Comparison of ENCODE assay signal across 23 cellular contexts in genomic region chr16:84656557-84657130, GRCh38. TPM values are rescaled to one million over a fixed set of nuclear protein-coding genes. Genes with fewer than 3 reads are reported as not detected.
DNase-seq lines count a peak whose midpoint lies in the region; ATAC-seq, FAIRE-seq and TF ChIP-seq lines count a peak whose summit lies in the region.
"Had no signal": no experiment of that assay in that cellular context is flagged by ENCODE, and none has a peak within 500 bp of the region (broad histone marks: within the 10 kb centered on the region; RNA-seq: fewer than 3 reads in every experiment).

No MANE protein-coding gene starts in this region.

- ATAC-seq in T-helper 17 cell (peak; percentile 28), GM12878 (peak; percentile 41; the same call in 2 of the 3 replicates), foreskin keratinocyte (no peak), GM21529 (IDR thresholded peaks at IDR 0.05; ENCODE audit: unreplicated experiment) (no peak)
- no peak for ATAC-seq in stimulated activated naive CD8-positive, alpha-beta T cell treated with anti-CD3 and anti-CD28 coated beads, Interleukin-15, amount 100 ng/mL, for 72 hours
- ATAC-seq: gastrocnemius medialis, natural killer cell, pancreas had no signal

- no peak for FAIRE-seq in GM12878 (lab: Jason Lieb, UNC)
- FAIRE-seq: astrocyte, pancreas had no signal

- H3K9me3 ChIP-seq in T-helper 17 cell (ENCODE audit: control insufficient read depth, low read length, poor library complexity, severe bottlenecking) (no peaks in the 10 kb centered on the region), GM12878 (replicated peaks; ENCODE audit: control insufficient read depth, insufficient read depth, low read length) (no peaks in the 10 kb centered on the region)
- H3K9me3 ChIP-seq: gastrocnemius medialis, pancreas, thoracic aorta had no signal

- H3K27ac Mint-ChIP-seq in activated naive CD4-positive, alpha-beta T cell treated with anti-CD3 and anti-CD28 coated beads, Interleukin-2, amount 10 ng/mL, durations not matched to agents 7 days and 5 days: peak overlapping the region; percentile 68
- H3K27ac Mint-ChIP-seq in T-helper 17 cell: peak overlapping the region; percentile 62
- H3K27ac Mint-ChIP-seq in stimulated activated naive CD8-positive, alpha-beta T cell treated with anti-CD3 and anti-CD28 coated beads, Interleukin-15, amount 100 ng/mL, for 72 hours: peak overlapping the region; percentile 74 to 94
- H3K27ac Mint-ChIP-seq: natural killer cell had no signal

- peaks cover 83% of the 10 kb centered on the region for H3K36me3 Mint-ChIP-seq in activated naive CD4-positive, alpha-beta T cell treated with anti-CD3 and anti-CD28 coated beads, Interleukin-2, amount 10 ng/mL, durations not matched to agents 7 days and 5 days
- peaks cover 2% of the 10 kb centered on the region for H3K36me3 Mint-ChIP-seq in T-helper 17 cell (ENCODE audit: low read depth)
- H3K36me3 Mint-ChIP-seq: natural killer cell had no signal

- TF ChIP-seq CTCF in GM12878 (IDR thresholded peaks at IDR 0.05 in 2 of 3, conservative IDR thresholded peaks at IDR 0.05 in 1 of 3; ENCODE audit: control insufficient read depth in 2 of 3, extremely low read depth in 1 of 3, insufficient read depth in 1 of 3, low read depth in 3 of 3, low read length in 3 of 3) (no peak), brain microvascular endothelial cell (IDR thresholded peaks at IDR 0.05; ENCODE audit: low read depth, low read length, missing control alignments) (no peak), foreskin keratinocyte (conservative IDR thresholded peaks at IDR 0.05) (no peak)

- in situ Hi-C loops in GM12878 (cut with MboI): no loop called here
- in situ Hi-C loops in brain microvascular endothelial cell (cut with HindIII; ENCODE audit: low pct_ligation_motif_present, low sequenced_read_pairs): no loop called here

- BruUV-seq in GM12878 (replicated peaks; lab: Mats Ljungman, UMichigan): no TSS peak

- POLR2A ChIA-PET in GM12878 (lab: Charles Lee): interaction anchor here (0.7 kb wide), 1 partner anchor 8 kb away, joined by 3 read pairs; the partner anchor contains the start of gene KLHL36

- H3K4me1 Mint-ChIP-seq in activated naive CD4-positive, alpha-beta T cell treated with anti-CD3 and anti-CD28 coated beads, Interleukin-2, amount 10 ng/mL, durations not matched to agents 7 days and 5 days: peaks cover 82% of the 10 kb centered on the region
- H3K4me1 Mint-ChIP-seq in T-helper 17 cell: peaks cover 39% of the 10 kb centered on the region
- peaks cover 86% of the 10 kb centered on the region for H3K4me1 Mint-ChIP-seq in stimulated activated naive CD8-positive, alpha-beta T cell treated with anti-CD3 and anti-CD28 coated beads, Interleukin-15, amount 100 ng/mL, for 72 hours

- H3K27me3 Mint-ChIP-seq in activated naive CD4-positive, alpha-beta T cell treated with anti-CD3 and anti-CD28 coated beads, Interleukin-2, amount 10 ng/mL, durations not matched to agents 7 days and 5 days: no peaks in the 10 kb centered on the region
- no peaks in the 10 kb centered on the region for H3K27me3 Mint-ChIP-seq in T-helper 17 cell
- no peaks in the 10 kb centered on the region for H3K27me3 Mint-ChIP-seq in stimulated activated naive CD8-positive, alpha-beta T cell treated with anti-CD3 and anti-CD28 coated beads, Interleukin-15, amount 100 ng/mL, for 72 hours

- intact Hi-C loops in GM12878 (cut with micrococcal nuclease; ENCODE audit: unreplicated experiment): no loop called here

- WGBS in GM12878 (ENCODE audit: insufficient coverage, insufficient replicate concordance, low lambda C conversion rate, missing lambda C conversion rate): 85% methylated on average over 28 of the region's 28 CpGs

- H3K79me2 ChIP-seq in GM12878 (ENCODE audit: control insufficient read depth, insufficient read depth, low read length): peaks cover 3% of the 10 kb centered on the region

- H3K4me3 ChIP-seq in GM12878 (no peak overlapping the region), brain microvascular endothelial cell (ENCODE audit: low read depth, low read length) (no peak overlapping the region)
- H3K4me3 ChIP-seq: gastrocnemius medialis, GM23248, pancreas, thoracic aorta had no signal

- H3K9me3 Mint-ChIP-seq in activated naive CD4-positive, alpha-beta T cell treated with anti-CD3 and anti-CD28 coated beads, Interleukin-2, amount 10 ng/mL, durations not matched to agents 7 days and 5 days: no peaks in the 10 kb centered on the region
- no peaks in the 10 kb centered on the region for H3K9me3 Mint-ChIP-seq in stimulated activated naive CD8-positive, alpha-beta T cell treated with anti-CD3 and anti-CD28 coated beads, Interleukin-15, amount 100 ng/mL, for 72 hours
- H3K9me3 Mint-ChIP-seq: natural killer cell had no signal

- H3K4me3 Mint-ChIP-seq in activated naive CD4-positive, alpha-beta T cell treated with anti-CD3 and anti-CD28 coated beads, Interleukin-2, amount 10 ng/mL, durations not matched to agents 7 days and 5 days: no peak overlapping the region
- peak overlapping the region; percentile 63 for H3K4me3 Mint-ChIP-seq in T-helper 17 cell
- H3K4me3 Mint-ChIP-seq in stimulated activated naive CD8-positive, alpha-beta T cell treated with anti-CD3 and anti-CD28 coated beads, Interleukin-15, amount 100 ng/mL, for 72 hours: peak overlapping the region; percentile 22 to 36
- H3K4me3 Mint-ChIP-seq: natural killer cell had no signal

- CTCF ChIA-PET in activated naive CD4-positive, alpha-beta T cell treated with anti-CD3 and anti-CD28 coated beads, Interleukin-2, amount 10 ng/mL, durations not matched to agents 7 days and 5 days (lab: Charles Lee): interaction anchor here (0.6 to 1.4 kb wide), 2 partner anchors 69 to 104 kb away, joined by 4 to 6 read pairs; no protein-coding TSS in a partner anchor
- CTCF ChIA-PET in GM12878 (lab: Yijun Ruan, JAX): interaction anchor here (1.4 kb wide), 1 partner anchor 68 kb away, joined by 4 read pairs; no protein-coding TSS in a partner anchor

- SMC1A ChIA-PET in GM12878 (lab: Charles Lee; ENCODE audit: uncharacterized antibody, unreplicated experiment): no interaction called here

- DNase-seq in activated naive CD4-positive, alpha-beta T cell treated with anti-CD3 and anti-CD28 coated beads, Interleukin-2, amount 10 ng/mL, durations not matched to agents 7 days and 5 days: no peak
- DNase-seq in activated naive CD4-positive, alpha-beta T cell treated with Interleukin-2 at 50 U/mL for 16 hours: no peak
- no peak for DNase-seq in T-helper 17 cell
- no peak for DNase-seq in GM12878 (ENCODE audit: low read depth, low spot score)
- no peak for DNase-seq in stimulated activated naive CD8-positive, alpha-beta T cell treated with anti-CD3 and anti-CD28 coated beads, Interleukin-15, amount 100 ng/mL, for 72 hours
- DNase-seq in brain microvascular endothelial cell: no peak
- no peak for DNase-seq in foreskin keratinocyte
- DNase-seq: activated CD4-positive, alpha-beta T cell treated with anti-CD3 and anti-CD28 coated beads, Interleukin-2, amount 50 U/mL, for 4 hours; cerebellar nuclear complex; erythroblast; gastrocnemius medialis; GM23248; KBM-7; mesendoderm; natural killer cell; pancreas; right cardiac atrium; Right ventricle myocardium superior; stimulated activated CD4-positive, alpha-beta T cell treated with anti-CD3 and anti-CD28 coated beads, Interleukin-15, amount 100 ng/mL, for 24 hours; SW 1271 had no signal

- no peak for TF ChIP-seq POLR2A in GM12878 (IDR thresholded peaks at IDR 0.05; ENCODE audit: low read depth, low read length)

- peaks cover 3% of the 10 kb centered on the region for H3K4me1 ChIP-seq in GM12878 (ENCODE audit: control insufficient read depth, insufficient read depth, low read length)
- no peaks in the 10 kb centered on the region for H3K4me1 ChIP-seq in foreskin keratinocyte
- H3K4me1 ChIP-seq: gastrocnemius medialis, pancreas had no signal

- no peak overlapping the region for H3K4me2 ChIP-seq in GM12878 (ENCODE audit: control insufficient read depth, insufficient read depth)

- H2AFZ ChIP-seq in GM12878 (ENCODE audit: control insufficient read depth, low read depth, low read length): no peak overlapping the region; the same call in 1 of the 2 replicates
- H2AFZ ChIP-seq: GM23248 had no signal

- no peak overlapping the region for H3K27ac ChIP-seq in GM12878 (ENCODE audit: control insufficient read depth, insufficient read depth)
- H3K27ac ChIP-seq in brain microvascular endothelial cell: no peak overlapping the region
- no peak overlapping the region for H3K27ac ChIP-seq in foreskin keratinocyte
- H3K27ac ChIP-seq: gastrocnemius medialis, GM23248, pancreas, thoracic aorta had no signal

- RAD21 ChIA-PET in GM12878 (lab: Charles Lee; ENCODE audit: unreplicated experiment): interaction anchor here (1.6 kb wide), 1 partner anchor 34 kb away, joined by 3 read pairs; no protein-coding TSS in a partner anchor

- no peak for TF ChIP-seq RAD21 in GM12878 (IDR thresholded peaks at IDR 0.05; ENCODE audit: insufficient read depth, low read depth, low read length)

- H3K36me3 ChIP-seq in GM12878 (ENCODE audit: control insufficient read depth in 2 of 2, insufficient read depth in 2 of 2, low read length in 1 of 2): peaks cover 26 to 33% of the 10 kb centered on the region in 2 experiments
- peaks cover 42% of the 10 kb centered on the region for H3K36me3 ChIP-seq in brain microvascular endothelial cell (replicated peaks)

- no peak overlapping the region for H3K9ac ChIP-seq in GM12878 (ENCODE audit: control insufficient read depth, insufficient read depth, low read length)
- H3K9ac ChIP-seq: GM23248 had no signal

- H3K27me3 ChIP-seq in GM12878 (replicated peaks in 1 of 2; ENCODE audit: control insufficient read depth in 2 of 2, insufficient read depth in 2 of 2, low read length in 1 of 2): no peaks in the 10 kb centered on the region
- H3K27me3 ChIP-seq in brain microvascular endothelial cell (replicated peaks): no peaks in the 10 kb centered on the region
- H3K27me3 ChIP-seq in foreskin keratinocyte: no peaks in the 10 kb centered on the region
- H3K27me3 ChIP-seq: gastrocnemius medialis, pancreas had no signal

- TF ChIP-seq EP300 in GM12878 (IDR thresholded peaks at IDR 0.05; ENCODE audit: borderline replicate concordance in 1 of 2, control insufficient read depth in 1 of 2, low read depth in 2 of 2, low read length in 2 of 2): no peak

- no peaks in the 10 kb centered on the region for H4K20me1 ChIP-seq in GM12878 (ENCODE audit: control insufficient read depth, insufficient read depth)

RNA-seq across cellular contexts. Expression of gene KLHL36, which starts 8.3 kb away (rescaled TPM):
- total RNA-seq in T-helper 17 cell (10 to 100 TPM; 68.1 to 78.2 TPM), GM12878 (2014; rRNA removed) (36.4 and 38.2 TPM in 2 replicates), GM12878 (2014; rRNA removed; fragmentation: Illumina TruSeq; extraction: Trizol) (16.2 and 16.7 TPM in 2 replicates), GM12878 (2021) (45.3 and 45.4 TPM in 2 replicates), foreskin keratinocyte (37.9 and 39.8 TPM in 2 replicates)
- total RNA-seq in GM12878 (2013; cell fraction: nucleolus; rRNA removed): 89.6 and 93.8 TPM in 2 replicates
- polyA plus RNA-seq in GM12878 (2011; ENCODE audit: low read depth): 12.7 TPM
- polyA plus RNA-seq in GM12878 (2011; rRNA removed) (19.6 and 26.4 TPM in 2 replicates), GM12878 (2014; fragmentation: Illumina TruSeq; extraction: Trizol) (14.1 and 14.3 TPM in 2 replicates), GM12878 (2014; fragmentation: Nextera tagmentation; extraction: Ambion mirVana) (1 to 10 TPM; 2.6 to 2.7 TPM), GM12878 (2014; rRNA removed) (35.0 and 37.5 TPM in 2 replicates), GM12878 (2016; fragmentation: Nextera tagmentation; extraction: Ambion mirVana) (10 to 100 TPM; 12.9 to 16.8 TPM), foreskin keratinocyte (14.6 and 15.7 TPM in 2 replicates)
- 30.1 and 37.2 TPM in 2 replicates for polyA plus RNA-seq in GM12878 (2011; cell fraction: cytosol; rRNA removed)
- 76.3 and 77.8 TPM in 2 replicates for polyA plus RNA-seq in GM12878 (2011; cell fraction: nucleus; rRNA removed)
- 28.5 and 29.3 TPM in 2 replicates for polyA plus RNA-seq in GM12878 (2012)
- 40.7 and 65.6 TPM in 2 replicates for polyA minus RNA-seq in GM12878 (2011; rRNA and poly(A)+ RNA removed)
- 17.5 and 25.8 TPM in 2 replicates for polyA minus RNA-seq in GM12878 (2011; cell fraction: cytosol; rRNA and poly(A)+ RNA removed)
- 26.0 and 37.4 TPM in 2 replicates for polyA minus RNA-seq in GM12878 (2011; cell fraction: nucleus; rRNA and poly(A)+ RNA removed)

RNA-seq across cellular contexts. Expression of gene COTL1, which starts 38.8 kb away (rescaled TPM):
- total RNA-seq in T-helper 17 cell (100 to 1,000 TPM; 287 to 328 TPM), GM12878 (2014; rRNA removed) (417 and 464 TPM in 2 replicates), GM12878 (2014; rRNA removed; fragmentation: Illumina TruSeq; extraction: Trizol) (241 and 279 TPM in 2 replicates), GM12878 (2021) (675 and 688 TPM in 2 replicates), foreskin keratinocyte (181 and 188 TPM in 2 replicates)
- total RNA-seq in GM12878 (2013; cell fraction: nucleolus; rRNA removed): 94.3 and 106 TPM in 2 replicates
- polyA plus RNA-seq in GM12878 (2011; ENCODE audit: low read depth): 255 TPM
- polyA plus RNA-seq in GM12878 (2011; rRNA removed) (136 and 205 TPM in 2 replicates), GM12878 (2014; fragmentation: Illumina TruSeq; extraction: Trizol) (257 and 493 TPM in 2 replicates), GM12878 (2014; fragmentation: Nextera tagmentation; extraction: Ambion mirVana) (100 to 1,000 TPM; 140 to 235 TPM), GM12878 (2014; rRNA removed) (382 and 423 TPM in 2 replicates), GM12878 (2016; fragmentation: Nextera tagmentation; extraction: Ambion mirVana) (100 to 1,000 TPM; 146 to 894 TPM), foreskin keratinocyte (255 and 260 TPM in 2 replicates)
- 261 and 288 TPM in 2 replicates for polyA plus RNA-seq in GM12878 (2011; cell fraction: cytosol; rRNA removed)
- 174 and 206 TPM in 2 replicates for polyA plus RNA-seq in GM12878 (2011; cell fraction: nucleus; rRNA removed)
- polyA plus RNA-seq in GM12878 (2012): 331 and 436 TPM in 2 replicates
- 103 and 174 TPM in 2 replicates for polyA minus RNA-seq in GM12878 (2011; rRNA and poly(A)+ RNA removed)
- 77.1 and 81.1 TPM in 2 replicates for polyA minus RNA-seq in GM12878 (2011; cell fraction: cytosol; rRNA and poly(A)+ RNA removed)
- 78.5 and 132 TPM in 2 replicates for polyA minus RNA-seq in GM12878 (2011; cell fraction: nucleus; rRNA and poly(A)+ RNA removed)

RNA-seq across cellular contexts. Expression of gene USP10, which starts 43.2 kb away (rescaled TPM):
- total RNA-seq in T-helper 17 cell (100 to 1,000 TPM; 169 to 221 TPM), GM12878 (2014; rRNA removed) (70.7 and 77.3 TPM in 2 replicates), GM12878 (2014; rRNA removed; fragmentation: Illumina TruSeq; extraction: Trizol) (80.8 and 85.2 TPM in 2 replicates), GM12878 (2021) (119 and 122 TPM in 2 replicates), foreskin keratinocyte (86.1 and 88.4 TPM in 2 replicates)
- total RNA-seq in GM12878 (2013; cell fraction: nucleolus; rRNA removed): 199 and 215 TPM in 2 replicates
- polyA plus RNA-seq in GM12878 (2011; ENCODE audit: low read depth): 47.5 TPM
- polyA plus RNA-seq in GM12878 (2011; rRNA removed) (74.7 and 125 TPM in 2 replicates), GM12878 (2014; fragmentation: Illumina TruSeq; extraction: Trizol) (133 and 198 TPM in 2 replicates), GM12878 (2014; fragmentation: Nextera tagmentation; extraction: Ambion mirVana) (10 to 100 TPM; 46.1 to 47.7 TPM), GM12878 (2014; rRNA removed) (87.5 and 87.9 TPM in 2 replicates), GM12878 (2016; fragmentation: Nextera tagmentation; extraction: Ambion mirVana) (100 to 1,000 TPM; 143 to 160 TPM), foreskin keratinocyte (35.6 and 44.9 TPM in 2 replicates)
- 121 and 122 TPM in 2 replicates for polyA plus RNA-seq in GM12878 (2011; cell fraction: cytosol; rRNA removed)
- 109 and 126 TPM in 2 replicates for polyA plus RNA-seq in GM12878 (2011; cell fraction: nucleus; rRNA removed)
- 67.1 and 71.5 TPM in 2 replicates for polyA plus RNA-seq in GM12878 (2012)
- 227 and 233 TPM in 2 replicates for polyA minus RNA-seq in GM12878 (2011; rRNA and poly(A)+ RNA removed)
- 47.4 and 71.6 TPM in 2 replicates for polyA minus RNA-seq in GM12878 (2011; cell fraction: cytosol; rRNA and poly(A)+ RNA removed)
- 39.7 and 77.1 TPM in 2 replicates for polyA minus RNA-seq in GM12878 (2011; cell fraction: nucleus; rRNA and poly(A)+ RNA removed)

Comparison
In these comparisons a context has a peak if more than half of its experiments do, and no peak if none do; other contexts are left out.
1. ATAC-seq: peak in T-helper 17 cell (single experiment) and GM12878 (single experiment); none in stimulated activated naive CD8-positive, alpha-beta T cell treated with anti-CD3 and anti-CD28 coated beads, Interleukin-15, amount 100 ng/mL, for 72 hours (single experiment), foreskin keratinocyte (single experiment) and GM21529 (single experiment).
2. Peak in every context shown above with its lines, with median percentiles within 50 percentile points of each other: H3K27ac Mint-ChIP-seq.